Comparison of ENCODE assay signal across 8 cellular contexts in the genomic region with DNA sequence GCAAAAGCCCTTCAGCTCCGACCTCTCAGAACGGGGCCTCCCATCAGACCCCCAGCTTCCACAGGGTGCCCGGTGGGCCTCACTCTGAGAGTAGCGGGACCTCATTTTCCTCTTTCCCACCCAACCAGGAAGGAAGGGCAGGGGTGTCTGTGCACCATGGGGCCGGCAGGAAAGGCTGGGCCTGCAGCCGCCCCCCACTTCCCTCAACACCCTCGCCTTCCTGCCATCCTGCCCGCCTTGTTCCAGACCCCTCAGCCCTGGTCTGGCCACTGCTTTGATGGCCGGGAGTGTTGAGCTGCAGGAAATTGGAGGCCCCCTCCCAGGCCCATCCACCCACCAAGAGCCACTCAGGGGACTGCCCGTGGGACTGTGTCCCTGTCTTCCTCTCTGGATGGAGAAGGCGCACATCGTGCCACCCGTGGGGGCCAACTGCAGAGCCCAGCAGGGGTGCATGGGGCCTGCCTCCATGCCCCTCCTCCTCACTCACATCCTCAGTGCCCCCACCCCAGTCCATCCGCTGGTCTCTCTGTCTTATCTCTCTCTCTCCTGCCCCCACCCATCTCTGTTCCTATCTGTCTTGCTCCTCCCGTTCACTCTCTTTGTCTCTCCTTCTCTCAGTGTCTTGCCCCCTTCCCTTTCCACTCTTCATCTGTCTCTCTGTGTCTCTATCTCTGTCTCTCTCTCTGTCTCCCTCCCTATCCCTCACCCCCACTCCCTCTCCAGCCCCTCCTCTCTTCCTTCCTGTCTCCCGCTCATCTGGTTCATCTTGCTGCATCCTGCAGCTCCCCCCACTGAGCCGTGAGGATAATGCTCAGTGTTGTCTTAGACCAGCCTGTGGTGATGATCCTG. TPM values are rescaled to one million over a fixed set of nuclear protein-coding genes. Genes with fewer than 3 reads are reported as not detected.
DNase-seq lines count a peak whose midpoint lies in the region; ATAC-seq lines count a peak whose summit lies in the region.

No MANE protein-coding gene starts in this region.

- H3K36me3 ChIP-seq in skeletal muscle tissue (ENCODE audit: control insufficient read depth in 3 of 3, insufficient read depth in 3 of 3, low read length in 3 of 3) = peaks cover 0 to 4% (median 0%) of the 10 kb centered on the region in 3 donors

- H3K4me3 ChIP-seq in skeletal muscle tissue (ENCODE audit: low read length in 3 of 3) = peak overlapping the region in 2 of 3 donors; percentile 9 to 13

- H3K4me3 Mint-ChIP-seq in stimulated activated naive CD8-positive, alpha-beta T cell treated with anti-CD3 and anti-CD28 coated beads, Interleukin-15, amount 100 ng/mL, for 72 hours = no peak overlapping the region

- peaks cover 17% of the 10 kb centered on the region for H3K4me1 Mint-ChIP-seq in stimulated activated naive CD8-positive, alpha-beta T cell treated with anti-CD3 and anti-CD28 coated beads, Interleukin-15, amount 100 ng/mL, for 72 hours

- peak overlapping the region in 2 of 3 donors; percentile 68 to 74 for H3K9ac ChIP-seq in skeletal muscle tissue (ENCODE audit: low read depth in 1 of 3, low read length in 3 of 3)

- H3K9me3 ChIP-seq in skeletal muscle tissue (ENCODE audit: control insufficient read depth in 3 of 3, low read length in 3 of 3) = no peaks in the 10 kb centered on the region

- no peak overlapping the region for H3K27ac Mint-ChIP-seq in stimulated activated naive CD8-positive, alpha-beta T cell treated with anti-CD3 and anti-CD28 coated beads, Interleukin-15, amount 100 ng/mL, for 72 hours

- H3K9me3 Mint-ChIP-seq in stimulated activated naive CD8-positive, alpha-beta T cell treated with anti-CD3 and anti-CD28 coated beads, Interleukin-15, amount 100 ng/mL, for 72 hours = no peaks in the 10 kb centered on the region

- no peak for DNase-seq in stimulated activated naive CD8-positive, alpha-beta T cell treated with anti-CD3 and anti-CD28 coated beads, Interleukin-15, amount 100 ng/mL, for 72 hours
- DNase-seq in stimulated activated naive CD8-positive, alpha-beta T cell treated with anti-CD3 and anti-CD28 coated beads, Interleukin-15, Interleukin-2, amounts not matched to agents 100 U/mL and 50 U/mL, for 24 hours = no peak
- DNase-seq in SK-MEL-5 (ENCODE audit: low read depth, low spot score) (peak; percentile 70), fibroblast of the conjunctiva (ENCODE audit: low read depth) (peak; percentile 49), NCI-H446 treated with DMSO at 0.1 percent for 48 hours (lab: John Stamatoyannopoulos, UW) (no peak), DMS79 treated with DMSO at 0.1 percent for 48 hours (lab: John Stamatoyannopoulos, UW) (no peak)
- no peak for DNase-seq in stimulated activated CD4-positive, alpha-beta T cell treated with anti-CD3 and anti-CD28 coated beads, Interleukin-4, amount 100 ng/mL, for 4 hours

- ATAC-seq in stimulated activated naive CD8-positive, alpha-beta T cell treated with anti-CD3 and anti-CD28 coated beads, Interleukin-15, amount 100 ng/mL, for 72 hours = peak; percentile 3
- ATAC-seq in stimulated activated naive CD8-positive, alpha-beta T cell treated with anti-CD3 and anti-CD28 coated beads, Interleukin-15, Interleukin-2, amounts not matched to agents 100 U/mL and 50 U/mL, for 24 hours = no peak

- in situ Hi-C loops in SK-MEL-5 (cut with HindIII; ENCODE audit: low pct_unique_long_range_greater_than_20kb, low sequenced_read_pairs) = no loop called here

- peak overlapping the region; percentile 92 for H3K27ac ChIP-seq in skeletal muscle tissue (ENCODE audit: low read depth, low read length)

- H3K27me3 ChIP-seq in skeletal muscle tissue (ENCODE audit: control insufficient read depth in 3 of 3, insufficient read depth in 3 of 3, low read length in 3 of 3) = peaks cover 0 to 14% (median 13%) of the 10 kb centered on the region in 3 donors

- H3K27me3 Mint-ChIP-seq in stimulated activated naive CD8-positive, alpha-beta T cell treated with anti-CD3 and anti-CD28 coated beads, Interleukin-15, amount 100 ng/mL, for 72 hours = peaks cover 61% of the 10 kb centered on the region

- H3K4me1 ChIP-seq in skeletal muscle tissue (ENCODE audit: control insufficient read depth in 3 of 3, insufficient read depth in 3 of 3, low read length in 3 of 3) = peaks cover 53 to 70% (median 67%) of the 10 kb centered on the region in 3 donors

RNA-seq across cellular contexts. Expression of gene PLXND1, which starts 1.8 kb away (rescaled TPM):
- total RNA-seq in SK-MEL-5 (2014; rRNA removed; shearing (Covaris generic)) = 17.6 and 21.8 TPM in 2 replicates
- 35.7 and 43.2 TPM in 2 replicates for polyA plus RNA-seq in SK-MEL-5 (2015; cell fraction: cytosol; rRNA removed)
- 63.1 and 64.5 TPM in 2 replicates for polyA plus RNA-seq in SK-MEL-5 (2015; cell fraction: nucleus; rRNA removed)
- total RNA-seq in skeletal muscle tissue = 92.4 TPM

Comparison
In these comparisons a context has a peak if more than half of its experiments do, and no peak if none do; other contexts are left out.
1. DNase-seq: peak in SK-MEL-5 (single experiment) and fibroblast of the conjunctiva (single experiment); none in stimulated activated naive CD8-positive, alpha-beta T cell treated with anti-CD3 and anti-CD28 coated beads, Interleukin-15, amount 100 ng/mL, for 72 hours (0 of 2), stimulated activated naive CD8-positive, alpha-beta T cell treated with anti-CD3 and anti-CD28 coated beads, Interleukin-15, Interleukin-2, amounts not matched to agents 100 U/mL and 50 U/mL, for 24 hours (single experiment), stimulated activated CD4-positive, alpha-beta T cell treated with anti-CD3 and anti-CD28 coated beads, Interleukin-4, amount 100 ng/mL, for 4 hours (0 of 2), NCI-H446 treated with DMSO at 0.1 percent for 48 hours (single experiment) and DMS79 treated with DMSO at 0.1 percent for 48 hours (single experiment).